Comparison of ENCODE assay signal across 16 cellular contexts in the genomic region with DNA sequence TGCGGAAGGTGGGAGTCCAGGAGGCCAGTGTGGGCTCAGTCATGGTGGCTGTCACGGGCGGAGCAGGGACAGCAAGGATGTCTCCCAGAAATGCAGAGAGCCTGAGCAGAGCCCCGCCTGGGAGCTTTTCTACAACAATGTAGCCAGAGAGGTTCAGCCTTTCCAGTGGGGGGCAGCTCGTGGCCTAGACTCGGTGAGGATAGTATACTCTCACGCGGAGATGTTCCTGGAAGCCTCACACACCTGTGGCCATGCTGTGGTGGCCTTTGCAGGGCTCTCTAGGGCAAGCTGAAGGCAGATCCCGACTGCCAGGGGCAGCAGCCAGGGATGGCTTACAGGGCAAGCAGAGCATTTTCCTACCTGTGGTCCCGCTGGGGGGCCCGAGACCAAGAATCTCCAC.
"Had no signal": no experiment of that assay in that cellular context is flagged by ENCODE, and none has a peak within 500 bp of the region (broad histone marks: within the 10 kb centered on the region; RNA-seq: fewer than 3 reads in every experiment).

No MANE protein-coding gene starts in this region.

- H3K36me3 ChIP-seq: transverse colon had no signal

- DNase-seq: activated CD4-positive, alpha-beta T cell treated with anti-CD3 and anti-CD28 coated beads, Interleukin-2, amount 50 U/mL, for 4 hours; activated CD4-positive, CD25-positive, alpha-beta regulatory T cell treated with anti-CD3 and anti-CD28 coated beads, Interleukin-2, amount 50 U/mL, for 72 hours; activated CD8-positive, alpha-beta memory T cell treated with anti-CD3 and anti-CD28 coated beads, Interleukin-2, amount 10 ng/mL, durations not matched to agents 7 days and 5 days; activated naive CD4-positive, alpha-beta T cell treated with Interleukin-2 at 50 U/mL for 16 hours; effector CD8-positive, alpha-beta T cell; foreskin keratinocyte; kidney glomerular epithelial cell; left ventricle myocardium superior; stimulated activated CD4-positive, alpha-beta T cell treated with anti-CD3 and anti-CD28 coated beads, Interleukin-15, amount 100 ng/mL, for 24 hours; stimulated activated CD4-positive, alpha-beta T cell treated with anti-CD3 and anti-CD28 coated beads, Interleukin-4, amount 100 ng/mL, for 1 hour; stimulated activated naive CD4-positive, alpha-beta T cell; T1000; transverse colon had no signal

- H3K4me1 ChIP-seq: foreskin keratinocyte had no signal

- H3K27me3 Mint-ChIP-seq: activated CD8-positive, alpha-beta memory T cell treated with anti-CD3 and anti-CD28 coated beads, Interleukin-2, amount 10 ng/mL, durations not matched to agents 7 days and 5 days; natural killer cell treated with Interleukin-12 subunit alpha and Interleukin-12 subunit beta and Interleukin-15 and Interleukin-18, amount 100 ng/mL, for 72 hours had no signal

- H3K9me3 ChIP-seq: transverse colon had no signal

- H3K27ac ChIP-seq: foreskin keratinocyte, transverse colon had no signal

- H3K4me3 Mint-ChIP-seq: activated CD8-positive, alpha-beta memory T cell treated with anti-CD3 and anti-CD28 coated beads, Interleukin-2, amount 10 ng/mL, durations not matched to agents 7 days and 5 days; memory B cell had no signal

- ATAC-seq: activated CD8-positive, alpha-beta memory T cell treated with anti-CD3 and anti-CD28 coated beads, Interleukin-2, amount 10 ng/mL, durations not matched to agents 7 days and 5 days; foreskin keratinocyte; left ventricle myocardium superior; natural killer cell treated with Interleukin-12 subunit alpha and Interleukin-12 subunit beta and Interleukin-15 and Interleukin-18, amount 100 ng/mL, for 72 hours had no signal

- H3K4me3 ChIP-seq: skin epidermis, transverse colon had no signal

- H3K27me3 ChIP-seq: foreskin keratinocyte, transverse colon had no signal

- H3K27ac Mint-ChIP-seq: memory B cell had no signal
